In genomic region chr17:20443632-20444031, GRCh38 we compare ENCODE assay signal across 17 cellular contexts. TPM values are rescaled to one million over a fixed set of nuclear protein-coding genes. Genes with fewer than 3 reads are reported as not detected.
"Had no signal": no experiment of that assay in that cellular context is flagged by ENCODE, and none has a peak within 500 bp of the region (broad histone marks: within the 10 kb centered on the region; RNA-seq: fewer than 3 reads in every experiment).

No MANE protein-coding gene starts in this region.

RNA-seq across cellular contexts. Expression of gene LGALS9B, which starts 23.7 kb away (rescaled TPM):
- total RNA-seq: activated CD4-positive, alpha-beta memory T cell treated with anti-CD3 and anti-CD28 coated beads for 36 hours; activated CD4-positive, alpha-beta T cell treated with anti-CD3 and anti-CD28 coated beads for 36 hours; activated CD4-positive, alpha-beta T cell treated with anti-CD3 and anti-CD28 coated beads, Interleukin-2, amount 10 ng/mL, durations not matched to agents 24 days and 14 days; activated CD8-positive, alpha-beta memory T cell treated with anti-CD3 and anti-CD28 coated beads for 36 hours; activated naive CD4-positive, alpha-beta T cell treated with anti-CD3 and anti-CD28 coated beads for 36 hours; activated naive CD8-positive, alpha-beta T cell treated with anti-CD3 and anti-CD28 coated beads for 36 hours; activated T-helper 1 cell treated with anti-CD3 and anti-CD28 coated beads, Interleukin-12 subunit alpha, Interleukin-12 subunit beta, Interleukin-2, Interleukin-4 antibody, amounts not matched to agents 30 ng/mL and 10 ng/mL and 1 ng/mL, durations not matched to agents 14 hours and 24 hours and 36 hours; activated T-helper 2 cell treated with anti-CD3 and anti-CD28 coated beads, Interferon-gamma antibody, Interleukin-2, Interleukin-4, amounts not matched to agents 10 μg/mL and 5 μg/mL and 100 μg/mL, durations not matched to agents 14 hours and 24 hours and 36 hours; adrenal gland; body of pancreas; chondrocyte; dermis blood vessel endothelial cell; endothelial cell of umbilical vein; fibroblast of lung; fibroblast of villous mesenchyme; frontal cortex; T-helper 17 cell had no signal
- polyA plus RNA-seq: endothelial cell of umbilical vein, fibroblast of lung had no signal
